In genomic region chr5:149837680-149838269, GRCh38 we compare ENCODE assay signal across 9 cellular contexts.
DNase-seq lines count a peak whose midpoint lies in the region; ATAC-seq and TF ChIP-seq lines count a peak whose summit lies in the region.
"Had no signal": no experiment of that assay in that cellular context is flagged by ENCODE, and none has a peak within 500 bp of the region (broad histone marks: within the 10 kb centered on the region; RNA-seq: fewer than 3 reads in every experiment).

No MANE protein-coding gene starts in this region.

- CTCF ChIA-PET in activated B cell treated with CpG ODN at 0.5 μM for 24 hours (lab: Charles Lee): interaction anchor here (1.0 to 2.3 kb wide), 3 partner anchors 15 to 153 kb away, joined by 3 to 14 read pairs (median 10); no protein-coding TSS in a partner anchor

- H3K4me1 ChIP-seq in right cardiac atrium (ENCODE audit: control insufficient read depth, insufficient read depth, low read length): no peaks in the 10 kb centered on the region
- no peaks in the 10 kb centered on the region for H3K4me1 ChIP-seq in smooth muscle cell (ENCODE audit: low read depth)

- H3K27ac ChIP-seq in right cardiac atrium (ENCODE audit: low read length) (no peak overlapping the region), smooth muscle cell (ENCODE audit: low read depth) (no peak overlapping the region)
- H3K27ac ChIP-seq: BLaER1 had no signal

- no peaks in the 10 kb centered on the region for H4K20me1 ChIP-seq in smooth muscle cell (ENCODE audit: low read depth)
- H4K20me1 ChIP-seq: BLaER1 had no signal

- WGBS in right cardiac atrium: 29% methylated on average over 7 of the region's 7 CpGs
- 11% methylated on average over 7 of the region's 7 CpGs for WGBS in smooth muscle cell (ENCODE audit: low lambda C conversion rate)

- no peak overlapping the region for H3K27ac Mint-ChIP-seq in activated B cell treated with CpG ODN at 0.5 μM for 24 hours

- H2AFZ ChIP-seq in smooth muscle cell (ENCODE audit: low read depth): no peak overlapping the region

- H3K9me3 ChIP-seq in right cardiac atrium (ENCODE audit: control insufficient read depth, low read length): no peaks in the 10 kb centered on the region
- H3K9me3 ChIP-seq in smooth muscle cell (replicated peaks; ENCODE audit: low read depth): no peaks in the 10 kb centered on the region
- H3K9me3 ChIP-seq: BLaER1 had no signal

- peak; percentile 18 for ATAC-seq in activated B cell treated with CpG ODN at 0.5 μM for 24 hours (ENCODE audit: low read depth)
- peak; percentile 44 to 63 for ATAC-seq in right cardiac atrium
- no peak for ATAC-seq in GM21526 (IDR thresholded peaks at IDR 0.05; ENCODE audit: low FRiP score, unreplicated experiment)

- no peaks in the 10 kb centered on the region for H3K36me3 ChIP-seq in smooth muscle cell (ENCODE audit: low read depth)

- H3K9ac ChIP-seq in smooth muscle cell (ENCODE audit: low read depth): no peak overlapping the region
- H3K9ac ChIP-seq: BLaER1 had no signal

- H3K4me2 ChIP-seq in smooth muscle cell: no peak overlapping the region
- H3K4me2 ChIP-seq: BLaER1 had no signal

- peaks cover 4% of the 10 kb centered on the region for H3F3A ChIP-seq in smooth muscle cell (ENCODE audit: low read depth)

- TF ChIP-seq CTCF in NB4 (IDR thresholded peaks at IDR 0.05; ENCODE audit: low read depth, low read length) (peak; percentile 66), activated B cell treated with CpG ODN at 0.5 μM for 24 hours (IDR thresholded peaks at IDR 0.05) (no peak), smooth muscle cell (IDR thresholded peaks at IDR 0.05; ENCODE audit: borderline replicate concordance, insufficient read depth, poor library complexity, severe bottlenecking) (peak; percentile 74)

- POLR2A ChIA-PET in activated B cell treated with CpG ODN at 0.5 μM for 24 hours (lab: Charles Lee): no interaction called here

- H3K4me3 Mint-ChIP-seq in activated B cell treated with CpG ODN at 0.5 μM for 24 hours: no peak overlapping the region

- H3K9me3 Mint-ChIP-seq in activated B cell treated with CpG ODN at 0.5 μM for 24 hours: no peaks in the 10 kb centered on the region

- H3K36me3 Mint-ChIP-seq in activated B cell treated with CpG ODN at 0.5 μM for 24 hours (ENCODE audit: low read depth): peaks cover 33% of the 10 kb centered on the region

- H3K4me1 Mint-ChIP-seq in activated B cell treated with CpG ODN at 0.5 μM for 24 hours: no peaks in the 10 kb centered on the region

- H3K27me3 ChIP-seq in right cardiac atrium (ENCODE audit: control insufficient read depth, insufficient read depth) (no peaks in the 10 kb centered on the region), smooth muscle cell (ENCODE audit: low read depth) (no peaks in the 10 kb centered on the region)
- H3K27me3 ChIP-seq: BLaER1 had no signal

- TF ChIP-seq POLR2A in NB4 (IDR thresholded peaks at IDR 0.05; ENCODE audit: extremely low read depth, insufficient read length): no peak

- H3K4me3 ChIP-seq in NB4 (ENCODE audit: low read depth, low read length) (no peak overlapping the region), right cardiac atrium (ENCODE audit: low read length) (no peak overlapping the region), smooth muscle cell (no peak overlapping the region)
- H3K4me3 ChIP-seq: BLaER1 had no signal

- no peaks in the 10 kb centered on the region for H3K79me2 ChIP-seq in smooth muscle cell (ENCODE audit: low read depth)

- no peaks in the 10 kb centered on the region for H3K27me3 Mint-ChIP-seq in activated B cell treated with CpG ODN at 0.5 μM for 24 hours

- intact Hi-C loops in activated B cell treated with CpG ODN at 0.5 μM for 24 hours (cut with micrococcal nuclease): loop anchor here (10.0 kb wide), 2 partner anchors 297 to 517 kb away; partner anchors contain the start of gene TCOF1
- intact Hi-C loops in right cardiac atrium (cut with DNase I): loop anchor here (5.0 to 10.0 kb wide), 4 partner anchors 127 to 155 kb away; partner anchors contain the start of gene SLC26A2 (in 1 of the 4)

- DNase-seq in NCI-H1105 treated with DMSO at 0.1 percent for 48 hours (lab: John Stamatoyannopoulos, UW) (peak; percentile 33), NCI-H1105 (lab: John Stamatoyannopoulos, UW) (no peak), NB4 (ENCODE audit: low read depth) (peak; percentile 67), activated B cell treated with CpG ODN at 0.5 μM for 24 hours (no peak), right cardiac atrium (peak; percentile 48 to 71 (median 70)), smooth muscle cell (lab: John Stamatoyannopoulos, UW; ENCODE audit: unreplicated experiment) (peak; percentile 15)
- no peak for DNase-seq in NK-92 treated with Interleukin-12 subunit alpha and Interleukin-12 subunit beta, amount 100 ng/mL, for 24 hours (lab: John Stamatoyannopoulos, UW)

Comparison
In these comparisons a context has a peak if more than half of its experiments do, and no peak if none do; other contexts are left out.
1. DNase-seq: peak in NCI-H1105 treated with DMSO at 0.1 percent for 48 hours (single experiment), NB4 (single experiment), right cardiac atrium (3 of 3) and smooth muscle cell (single experiment); none in NCI-H1105 (single experiment), activated B cell treated with CpG ODN at 0.5 μM for 24 hours (single experiment) and NK-92 treated with Interleukin-12 subunit alpha and Interleukin-12 subunit beta, amount 100 ng/mL, for 24 hours (single experiment).